In genomic region chr12:20482680-20483079, GRCh38 we compare ENCODE assay signal across 1 cellular context.
TF ChIP-seq lines count a peak whose summit lies in the region.

No MANE protein-coding gene starts in this region.

TF ChIP-seq in GM23338, 12 proteins besides CTCF, POLR2A, EP300 and RAD21 (continued from another document):
- TF ChIP-seq ZNF462 (CRISPR knock-in tag; IDR thresholded peaks at IDR 0.05) (no peak), ZNF114 (CRISPR knock-in tag; IDR thresholded peaks at IDR 0.05) (no peak), ETS1 (IDR thresholded peaks at IDR 0.05) (no peak), NANOG (IDR thresholded peaks at IDR 0.05; ENCODE audit: borderline replicate concordance) (no peak)
